In genomic region chr1:16367968-16368910, GRCh38 we compare ENCODE assay signal across 1 cellular context.
A peak's percentile ranks its signal among the peaks of the same experiment; 100 is the strongest.
TF ChIP-seq lines count a peak whose summit lies in the region.

No MANE protein-coding gene starts in this region.

TF ChIP-seq in GM12878, 131 proteins besides CTCF, POLR2A, EP300 and RAD21:
- peak; percentile 39 for TF ChIP-seq NFIC (IDR thresholded peaks at IDR 0.05; ENCODE audit: low read depth, low read length)
- 0 out of 2 replicates have a peak, but pooled peaks have one; percentile 43 for TF ChIP-seq ZNF217 (IDR thresholded peaks at IDR 0.05)
- TF ChIP-seq BHLHE40 (IDR thresholded peaks at IDR 0.05; ENCODE audit: borderline replicate concordance in 1 of 2, low read depth in 2 of 2, low read length in 1 of 2) = no peak
- 0 out of 2 replicates have a peak, but pooled peaks have one; percentile 8 for TF ChIP-seq SMARCA5 (IDR thresholded peaks at IDR 0.05)
- TF ChIP-seq SKIL (IDR thresholded peaks at IDR 0.05; ENCODE audit: low read depth, poor library complexity, severe bottlenecking) = peak; percentile 43
- TF ChIP-seq ZBTB4 (CRISPR knock-in tag; IDR thresholded peaks at IDR 0.05) = 0 out of 2 replicates have a peak, but pooled peaks have one; percentile 41
- TF ChIP-seq PAX8 (IDR thresholded peaks at IDR 0.05) = 0 out of 2 replicates have a peak, but pooled peaks have one; percentile 30
- peak; percentile 59; the same call in 1 of the 2 replicates for TF ChIP-seq MLLT1 (IDR thresholded peaks at IDR 0.05)
- TF ChIP-seq MTA2 (IDR thresholded peaks at IDR 0.05; ENCODE audit: low read depth) = peak; percentile 35
- peak in 1 of 2 experiments; percentile 72; a peak in 1 of 4 replicates for TF ChIP-seq IKZF2 (IDR thresholded peaks at IDR 0.05)
- TF ChIP-seq GATAD2B (conservative IDR thresholded peaks at IDR 0.05; ENCODE audit: low read depth) = 0 out of 2 replicates have a peak, but pooled peaks have one; percentile 10
- no peak for TF ChIP-seq ZNF24 (IDR thresholded peaks at IDR 0.05)
- TF ChIP-seq BMI1 (IDR thresholded peaks at IDR 0.05; ENCODE audit: borderline replicate concordance) = peak; percentile 18; the same call in 1 of the 2 replicates
- TF ChIP-seq HDGF (IDR thresholded peaks at IDR 0.05) = no peak
- no peak for TF ChIP-seq NFYA (IDR thresholded peaks at IDR 0.05; ENCODE audit: borderline replicate concordance, low read depth, low read length)
